Comparison of ENCODE assay signal across 15 cellular contexts in genomic region chr5:98997000-98997399, GRCh38.
DNase-seq lines count a peak whose midpoint lies in the region; ATAC-seq lines count a peak whose summit lies in the region.
"Had no signal": no experiment of that assay in that cellular context is flagged by ENCODE, and none has a peak within 500 bp of the region (broad histone marks: within the 10 kb centered on the region; RNA-seq: fewer than 3 reads in every experiment).

No MANE protein-coding gene starts in this region.

- peaks cover 4 to 16% of the 10 kb centered on the region in 2 donors for H3K4me1 Mint-ChIP-seq in effector memory CD8-positive, alpha-beta T cell (ENCODE audit: low read depth in 2 of 2)

- no peak for ATAC-seq in GM21737 (IDR thresholded peaks at IDR 0.05; ENCODE audit: unreplicated experiment)
- no peak for ATAC-seq in effector memory CD8-positive, alpha-beta T cell (replicated peaks)

- no peak overlapping the region for H3K27ac Mint-ChIP-seq in effector memory CD8-positive, alpha-beta T cell

- H3K36me3 Mint-ChIP-seq in effector memory CD8-positive, alpha-beta T cell (ENCODE audit: insufficient read depth), result no peaks in the 10 kb centered on the region
- H3K36me3 Mint-ChIP-seq: CD14-positive monocyte had no signal

- H3K4me3 Mint-ChIP-seq in effector memory CD8-positive, alpha-beta T cell, result no peak overlapping the region
- H3K4me3 Mint-ChIP-seq: CD14-positive monocyte had no signal

- H3K4me3 ChIP-seq in skeletal muscle cell (ENCODE audit: low read depth, low read length), result no peak overlapping the region

- DNase-seq in EH (ENCODE audit: low read depth) (peak; percentile 35), M059J (ENCODE audit: low read depth) (peak; percentile 76), dermis blood vessel endothelial cell (peak; percentile 37), skeletal muscle cell (ENCODE audit: low read depth) (peak; percentile 99), superior temporal gyrus (ENCODE audit: extremely low spot score) (no peak)
- no peak for DNase-seq in effector memory CD8-positive, alpha-beta T cell
- DNase-seq: activated CD8-positive, alpha-beta memory T cell treated with anti-CD3 and anti-CD28 coated beads, Interleukin-2, amount 50 U/mL, for 4 hours; activated naive CD4-positive, alpha-beta T cell; effector CD8-positive, alpha-beta T cell; mammary epithelial cell; NCI-H1417; NCI-H446; SIG-M5 had no signal

- no peaks in the 10 kb centered on the region for H3K9me3 Mint-ChIP-seq in effector memory CD8-positive, alpha-beta T cell

- no peaks in the 10 kb centered on the region for H3K27me3 Mint-ChIP-seq in effector memory CD8-positive, alpha-beta T cell

Comparison
In these comparisons a context has a peak if more than half of its experiments do, and no peak if none do; other contexts are left out.
1. DNase-seq: peak in EH (single experiment), M059J (single experiment), dermis blood vessel endothelial cell (single experiment) and skeletal muscle cell (single experiment); none in effector memory CD8-positive, alpha-beta T cell (0 of 3) and superior temporal gyrus (single experiment).